19 cellular contexts compared by ENCODE assay signal in the genomic region with DNA sequence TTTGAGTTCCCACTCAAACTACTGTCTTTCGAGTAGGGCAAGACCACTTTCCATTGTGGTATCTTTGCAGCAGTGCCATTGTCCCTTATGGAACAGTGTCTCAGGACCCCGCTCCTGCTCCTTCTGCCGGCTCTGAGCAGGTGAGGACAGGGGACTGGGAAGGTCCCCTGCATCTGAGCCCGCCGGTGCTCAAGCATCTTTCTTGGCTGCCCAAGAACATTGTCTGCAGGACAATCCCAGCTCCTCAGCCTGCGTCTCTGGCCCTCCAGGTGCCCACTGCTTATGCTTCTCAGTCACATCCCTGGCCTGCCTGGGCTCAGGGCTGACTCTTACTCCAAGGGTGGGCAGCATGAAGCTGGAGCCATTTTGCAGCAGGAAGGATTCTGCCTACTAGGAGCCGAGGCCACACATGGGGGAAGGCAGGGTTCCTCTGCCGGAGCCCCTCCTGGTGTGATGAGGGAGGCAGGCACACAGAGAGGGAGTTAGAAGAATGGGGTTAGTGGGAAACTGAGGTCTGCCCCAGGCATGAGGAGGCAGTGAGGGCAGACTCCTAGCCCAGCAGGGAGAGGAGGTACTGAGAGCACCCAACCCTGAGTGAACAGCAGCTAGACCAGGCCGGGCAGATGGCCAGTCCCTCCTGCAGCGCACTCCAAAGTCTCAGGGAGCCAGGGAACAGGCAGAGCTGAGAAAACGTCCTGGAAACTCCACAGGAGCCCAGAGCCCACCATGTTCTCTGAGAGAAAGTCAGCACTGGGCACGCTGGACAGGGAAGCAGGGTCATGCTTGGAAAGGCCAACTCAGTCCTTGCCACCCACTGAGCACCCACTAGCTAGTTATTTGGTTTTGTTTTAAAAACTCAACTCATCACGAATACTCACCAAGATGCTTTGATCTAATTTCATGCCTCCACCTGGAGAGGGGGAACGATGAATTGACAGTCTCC.
"Had no signal": no experiment of that assay in that cellular context is flagged by ENCODE, and none has a peak within 500 bp of the region (broad histone marks: within the 10 kb centered on the region; RNA-seq: fewer than 3 reads in every experiment).

No MANE protein-coding gene starts in this region.

- H3K27me3 ChIP-seq: gastrocnemius medialis, heart left ventricle, upper lobe of right lung had no signal

- H3K36me3 ChIP-seq: gastrocnemius medialis, heart left ventricle, prostate gland, thoracic aorta, upper lobe of right lung, WERI-Rb-1 had no signal

- ATAC-seq: esophagus mucosa; gastrocnemius medialis; heart left ventricle; right cardiac atrium; stimulated activated effector memory CD8-positive, alpha-beta T cell treated with anti-CD3 and anti-CD28 coated beads, Interleukin-12 subunit alpha, Interleukin-12 subunit beta, amount 100 ng/mL, for 72 hours; upper lobe of right lung had no signal

- H3K4me1 ChIP-seq: prostate gland had no signal

- DNase-seq: activated CD4-positive, alpha-beta T cell treated with anti-CD3 and anti-CD28 coated beads for 1 hour; activated CD8-positive, alpha-beta memory T cell treated with anti-CD3 and anti-CD28 coated beads for 24 hours; activated CD8-positive, alpha-beta memory T cell treated with anti-CD3 and anti-CD28 coated beads, Interleukin-2, amount 50 U/mL, for 48 hours; activated effector memory CD4-positive, alpha-beta T cell treated with Interleukin-2 at 50 U/mL for 16 hours; activated T-cell treated with anti-CD3 and anti-CD28 coated beads, Interleukin-2, amount 50 U/mL, for 48 hours; cerebellar nuclear complex; cortex of kidney; gastrocnemius medialis; midbrain; right cardiac atrium; stimulated activated CD4-positive, alpha-beta T cell treated with anti-CD3 and anti-CD28 coated beads, Interleukin-4, amount 100 ng/mL, for 24 hours; upper lobe of right lung; WERI-Rb-1 had no signal

- FAIRE-seq: bronchial epithelial cell had no signal

- H3K27ac ChIP-seq: gastrocnemius medialis, heart left ventricle, prostate gland, thoracic aorta, upper lobe of right lung, WERI-Rb-1 had no signal

- H3K4me3 ChIP-seq: gastrocnemius medialis, heart left ventricle, prostate gland, thoracic aorta, upper lobe of right lung had no signal

- H3K9me3 ChIP-seq: gastrocnemius medialis, heart left ventricle, prostate gland, thoracic aorta, upper lobe of right lung had no signal
